Comparison of ENCODE assay signal across 1 cellular context in the genomic region with DNA sequence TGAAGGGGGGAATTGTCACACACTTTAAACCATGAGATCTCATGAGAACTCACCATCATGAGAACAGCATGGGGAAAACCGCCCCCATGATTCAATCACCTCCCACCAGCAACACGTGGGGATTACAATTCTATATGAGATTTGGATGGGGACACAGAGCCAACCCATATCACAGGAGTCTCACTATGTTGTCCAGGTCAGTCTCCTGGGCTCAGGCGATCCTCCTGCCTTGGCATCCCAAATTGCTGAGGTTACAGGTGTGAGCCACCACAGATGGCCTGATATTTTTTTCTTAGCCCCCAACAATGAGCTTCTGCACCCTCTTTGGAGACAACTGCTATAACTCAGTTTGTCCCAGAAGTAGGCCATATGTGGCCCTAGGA.
TF ChIP-seq lines count a peak whose summit lies in the region.

No MANE protein-coding gene starts in this region.

TF ChIP-seq in SK-N-SH, 30 proteins besides CTCF, POLR2A, EP300 and RAD21 (continued from another document):
- TF ChIP-seq, protein P1, sequence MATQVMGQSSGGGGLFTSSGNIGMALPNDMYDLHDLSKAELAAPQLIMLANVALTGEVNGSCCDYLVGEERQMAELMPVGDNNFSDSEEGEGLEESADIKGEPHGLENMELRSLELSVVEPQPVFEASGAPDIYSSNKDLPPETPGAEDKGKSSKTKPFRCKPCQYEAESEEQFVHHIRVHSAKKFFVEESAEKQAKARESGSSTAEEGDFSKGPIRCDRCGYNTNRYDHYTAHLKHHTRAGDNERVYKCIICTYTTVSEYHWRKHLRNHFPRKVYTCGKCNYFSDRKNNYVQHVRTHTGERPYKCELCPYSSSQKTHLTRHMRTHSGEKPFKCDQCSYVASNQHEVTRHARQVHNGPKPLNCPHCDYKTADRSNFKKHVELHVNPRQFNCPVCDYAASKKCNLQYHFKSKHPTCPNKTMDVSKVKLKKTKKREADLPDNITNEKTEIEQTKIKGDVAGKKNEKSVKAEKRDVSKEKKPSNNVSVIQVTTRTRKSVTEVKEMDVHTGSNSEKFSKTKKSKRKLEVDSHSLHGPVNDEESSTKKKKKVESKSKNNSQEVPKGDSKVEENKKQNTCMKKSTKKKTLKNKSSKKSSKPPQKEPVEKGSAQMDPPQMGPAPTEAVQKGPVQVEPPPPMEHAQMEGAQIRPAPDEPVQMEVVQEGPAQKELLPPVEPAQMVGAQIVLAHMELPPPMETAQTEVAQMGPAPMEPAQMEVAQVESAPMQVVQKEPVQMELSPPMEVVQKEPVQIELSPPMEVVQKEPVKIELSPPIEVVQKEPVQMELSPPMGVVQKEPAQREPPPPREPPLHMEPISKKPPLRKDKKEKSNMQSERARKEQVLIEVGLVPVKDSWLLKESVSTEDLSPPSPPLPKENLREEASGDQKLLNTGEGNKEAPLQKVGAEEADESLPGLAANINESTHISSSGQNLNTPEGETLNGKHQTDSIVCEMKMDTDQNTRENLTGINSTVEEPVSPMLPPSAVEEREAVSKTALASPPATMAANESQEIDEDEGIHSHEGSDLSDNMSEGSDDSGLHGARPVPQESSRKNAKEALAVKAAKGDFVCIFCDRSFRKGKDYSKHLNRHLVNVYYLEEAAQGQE (IDR thresholded peaks at IDR 0.05; ENCODE audit: low read depth, low read length) = no peak
- TF ChIP-seq, protein P2, sequence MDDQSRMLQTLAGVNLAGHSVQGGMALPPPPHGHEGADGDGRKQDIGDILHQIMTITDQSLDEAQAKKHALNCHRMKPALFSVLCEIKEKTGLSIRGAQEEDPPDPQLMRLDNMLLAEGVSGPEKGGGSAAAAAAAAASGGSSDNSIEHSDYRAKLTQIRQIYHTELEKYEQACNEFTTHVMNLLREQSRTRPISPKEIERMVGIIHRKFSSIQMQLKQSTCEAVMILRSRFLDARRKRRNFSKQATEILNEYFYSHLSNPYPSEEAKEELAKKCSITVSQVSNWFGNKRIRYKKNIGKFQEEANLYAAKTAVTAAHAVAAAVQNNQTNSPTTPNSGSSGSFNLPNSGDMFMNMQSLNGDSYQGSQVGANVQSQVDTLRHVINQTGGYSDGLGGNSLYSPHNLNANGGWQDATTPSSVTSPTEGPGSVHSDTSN (IDR thresholded peaks at IDR 0.05) = no peak
- TF ChIP-seq RFX5 (IDR thresholded peaks at IDR 0.05; ENCODE audit: low read length) = no peak
- no peak for TF ChIP-seq YY1 (IDR thresholded peaks at IDR 0.05; ENCODE audit: low read depth)
- no peak for TF ChIP-seq SMC3 (IDR thresholded peaks at IDR 0.05; ENCODE audit: low read depth, low read length)
- TF ChIP-seq ELF1 (IDR thresholded peaks at IDR 0.05) = no peak
- no peak for TF ChIP-seq FOXM1 (IDR thresholded peaks at IDR 0.05; ENCODE audit: low read depth)
- TF ChIP-seq CHD2 (IDR thresholded peaks at IDR 0.05; ENCODE audit: low read length, partially characterized antibody) = no peak
